Comparison of ENCODE assay signal across 11 cellular contexts in genomic region chr4:149321438-149321837, GRCh38.
"Had no signal": no experiment of that assay in that cellular context is flagged by ENCODE, and none has a peak within 500 bp of the region (broad histone marks: within the 10 kb centered on the region; RNA-seq: fewer than 3 reads in every experiment).

No MANE protein-coding gene starts in this region.

- H3K4me3 ChIP-seq: GM23248, GM23338, HAP-1 had no signal

- H3K36me3 ChIP-seq: HAP-1 had no signal

- H3K4me1 ChIP-seq: HAP-1 had no signal

- H3K4me3 Mint-ChIP-seq: GM23338, H9, HFFc6 had no signal

- H2AFZ ChIP-seq: GM23248, GM23338 had no signal

- H3K9ac ChIP-seq: GM23248 had no signal

- ATAC-seq: GM23338, HCT116 had no signal

- H3K27ac ChIP-seq: GM23248 had no signal

- FAIRE-seq: H1, H54 had no signal

- H3K9me3 ChIP-seq: HAP-1 had no signal

- DNase-seq: GM23248, GOT3, H7, H9, HCEC 1CT, HFFc6 had no signal

- H3K4me2 ChIP-seq: GM23338 had no signal

- H3K4me1 Mint-ChIP-seq: GM23338, H9 had no signal

- H3K27ac Mint-ChIP-seq: GM23338, H9, HFFc6 had no signal
